In genomic region chr7:137962875-137963507, GRCh38 we compare ENCODE assay signal across 14 cellular contexts. TPM values are rescaled to one million over a fixed set of nuclear protein-coding genes. Genes with fewer than 3 reads are reported as not detected.
A peak's percentile ranks its signal among the peaks of the same experiment; 100 is the strongest.
DNase-seq lines count a peak whose midpoint lies in the region.
"Had no signal": no experiment of that assay in that cellular context is flagged by ENCODE, and none has a peak within 500 bp of the region (broad histone marks: within the 10 kb centered on the region; RNA-seq: fewer than 3 reads in every experiment).

No MANE protein-coding gene starts in this region.

- no peak overlapping the region for H3K4me2 ChIP-seq in trophoblast cell (ENCODE audit: low read length)

- H4K91ac ChIP-seq in trophoblast cell (ENCODE audit: low read depth, low read length): peak overlapping the region; percentile 40

- no peak overlapping the region for H3K4me3 Mint-ChIP-seq in dendritic cell treated with granulocyte-macrophage colony-stimulating factor and Interleukin-4, amounts not matched to agents 40 ng/mL and 50 ng/mL, for 4 days
- H3K4me3 Mint-ChIP-seq: T-helper 2 cell treated with Interferon-gamma antibody and Interleukin-4, amounts not matched to agents 5 μg/mL and 100 μg/mL, for 36 hours had no signal

- no peak overlapping the region for H3K4me3 ChIP-seq in trophoblast cell (ENCODE audit: low read depth, low read length)

- peaks cover 30% of the 10 kb centered on the region for H3K79me1 ChIP-seq in trophoblast cell (ENCODE audit: low read length)

- peaks cover 6% of the 10 kb centered on the region for H3K36me3 Mint-ChIP-seq in dendritic cell treated with granulocyte-macrophage colony-stimulating factor and Interleukin-4, amounts not matched to agents 40 ng/mL and 50 ng/mL, for 4 days (ENCODE audit: low read depth)

- H3K9me3 Mint-ChIP-seq in dendritic cell treated with granulocyte-macrophage colony-stimulating factor and Interleukin-4, amounts not matched to agents 40 ng/mL and 50 ng/mL, for 4 days: no peaks in the 10 kb centered on the region
- H3K9me3 Mint-ChIP-seq: T-helper 2 cell treated with Interferon-gamma antibody and Interleukin-4, amounts not matched to agents 5 μg/mL and 100 μg/mL, for 36 hours had no signal

- H3K36me3 ChIP-seq in trophoblast cell (ENCODE audit: control insufficient read depth in 1 of 2, insufficient read depth in 2 of 2, low read length in 2 of 2): peaks cover 2% of the 10 kb centered on the region in 2 experiments

- no peak overlapping the region for H2BK12ac ChIP-seq in trophoblast cell (ENCODE audit: low read length)

- peak overlapping the region; percentile 35 for H3K18ac ChIP-seq in trophoblast cell (ENCODE audit: low read length)

- H3K79me2 ChIP-seq in trophoblast cell (ENCODE audit: control insufficient read depth, insufficient read depth, low read length, poor library complexity): peaks cover 17% of the 10 kb centered on the region

- H3K14ac ChIP-seq in trophoblast cell (ENCODE audit: low read length): no peak overlapping the region

- H2AFZ ChIP-seq in trophoblast cell (ENCODE audit: insufficient read depth, low read length, poor library complexity): no peak overlapping the region

- H2BK5ac ChIP-seq in trophoblast cell (ENCODE audit: low read depth, low read length, poor library complexity): no peak overlapping the region

- no peak overlapping the region for H3K23ac ChIP-seq in trophoblast cell (ENCODE audit: low read length)

- H3K4me1 ChIP-seq in trophoblast cell (ENCODE audit: control insufficient read depth in 1 of 2, insufficient read depth in 2 of 2, low read length in 2 of 2): peaks cover 36 to 52% of the 10 kb centered on the region in 2 experiments

- no peak overlapping the region for H4K8ac ChIP-seq in trophoblast cell (ENCODE audit: low read depth, low read length)

- intact Hi-C loops in dendritic cell treated with granulocyte-macrophage colony-stimulating factor and Interleukin-4, amounts not matched to agents 40 ng/mL and 50 ng/mL, for 4 days (cut with micrococcal nuclease): no loop called here

- no peak overlapping the region for H2AK5ac ChIP-seq in trophoblast cell (ENCODE audit: low read length)

- no CpG with 5 or more reads among the region's 7 CpGs for WGBS in trophoblast cell (ENCODE audit: extremely low coverage, insufficient coverage, insufficient read length)

- peak; percentile 84 for DNase-seq in DMS53 (lab: John Stamatoyannopoulos, UW)
- DNase-seq in NCI-H510A treated with DMSO at 0.1 percent for 48 hours (lab: John Stamatoyannopoulos, UW): peak; percentile 46
- peak; percentile 39 to 71 for DNase-seq in trophoblast cell
- no peak for DNase-seq in ureter (ENCODE audit: low spot score)
- no peak for DNase-seq in NOMO-1 (lab: John Stamatoyannopoulos, UW; ENCODE audit: unreplicated experiment in 2 of 2)
- no peak for DNase-seq in stimulated activated naive CD4-positive, alpha-beta T cell (lab: John Stamatoyannopoulos, UW)
- no peak for DNase-seq in NCI-H2171 (lab: John Stamatoyannopoulos, UW)
- DNase-seq: amniotic stem cell, dermis blood vessel endothelial cell, DMS153, NCI-H1694 treated with DMSO at 0.1 percent for 48 hours, NCI-H82 had no signal

- H2BK120ac ChIP-seq in trophoblast cell (ENCODE audit: insufficient read depth, low read length, poor library complexity): no peak overlapping the region

- peak overlapping the region; percentile 82 for H3K27ac Mint-ChIP-seq in dendritic cell treated with granulocyte-macrophage colony-stimulating factor and Interleukin-4, amounts not matched to agents 40 ng/mL and 50 ng/mL, for 4 days
- H3K27ac Mint-ChIP-seq: T-helper 2 cell treated with Interferon-gamma antibody and Interleukin-4, amounts not matched to agents 5 μg/mL and 100 μg/mL, for 36 hours had no signal

- peak overlapping the region; percentile 13 for H3K4ac ChIP-seq in trophoblast cell (ENCODE audit: low read depth, low read length)

- H3K27me3 Mint-ChIP-seq in dendritic cell treated with granulocyte-macrophage colony-stimulating factor and Interleukin-4, amounts not matched to agents 40 ng/mL and 50 ng/mL, for 4 days: no peaks in the 10 kb centered on the region

- no peak overlapping the region for H3K9ac ChIP-seq in trophoblast cell (ENCODE audit: low read length)

- H3K4me1 Mint-ChIP-seq in dendritic cell treated with granulocyte-macrophage colony-stimulating factor and Interleukin-4, amounts not matched to agents 40 ng/mL and 50 ng/mL, for 4 days (ENCODE audit: low read depth): peaks cover 67% of the 10 kb centered on the region

- no peak overlapping the region for H4K12ac ChIP-seq in trophoblast cell (ENCODE audit: low read depth, low read length)

- H3K27me3 ChIP-seq in trophoblast cell (ENCODE audit: insufficient read depth, low read length): no peaks in the 10 kb centered on the region

- peaks cover 1% of the 10 kb centered on the region for H3K9me3 ChIP-seq in trophoblast cell (ENCODE audit: insufficient read depth, low read depth, low read length)

- H3K27ac ChIP-seq in trophoblast cell (ENCODE audit: low read depth, low read length): peak overlapping the region; percentile 55

RNA-seq across cellular contexts. Expression of gene CREB3L2, which starts 38.9 kb away (rescaled TPM):
- polyA plus RNA-seq in trophoblast cell (2013): 134 and 136 TPM in 2 replicates
- total RNA-seq in ureter: 126 TPM

Comparison
In these comparisons a context has a peak if more than half of its experiments do, and no peak if none do; other contexts are left out.
1. DNase-seq: peak in DMS53 (single experiment), NCI-H510A treated with DMSO at 0.1 percent for 48 hours (single experiment) and trophoblast cell (2 of 2); none in ureter (single experiment), NOMO-1 (0 of 2), stimulated activated naive CD4-positive, alpha-beta T cell (0 of 6) and NCI-H2171 (single experiment).